ENCODE assay signal across 8 cellular contexts in the genomic region with DNA sequence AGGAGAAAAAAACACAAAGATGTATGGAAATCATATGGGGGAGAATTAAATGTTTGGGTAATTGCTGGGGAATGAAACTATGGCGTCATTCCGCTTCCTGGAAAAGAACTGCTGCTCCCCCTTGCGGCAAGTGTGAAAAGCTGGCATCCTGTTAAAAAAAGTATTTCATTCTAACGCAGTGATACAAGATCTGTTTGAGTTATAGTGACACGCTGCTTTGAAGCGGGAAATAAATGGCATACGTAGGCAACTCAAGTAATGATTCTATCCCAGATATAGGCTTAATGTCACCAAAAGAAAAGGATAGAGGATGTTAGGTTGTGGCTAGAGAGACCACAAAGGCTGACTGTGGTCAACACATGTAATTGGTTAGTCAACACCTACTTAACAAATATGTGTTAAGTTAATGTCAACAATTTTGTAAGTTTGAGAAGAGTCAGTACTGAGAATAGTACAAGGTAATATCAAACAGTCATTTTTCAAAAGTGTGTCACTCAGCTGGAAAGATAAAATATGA.
DNase-seq lines count a peak whose midpoint lies in the region; ATAC-seq and TF ChIP-seq lines count a peak whose summit lies in the region.

No MANE protein-coding gene starts in this region.

- peak; percentile 32 for ATAC-seq in CD4-positive, alpha-beta T cell (ENCODE audit: poor library complexity)
- ATAC-seq in GM21367 (IDR thresholded peaks at IDR 0.05; ENCODE audit: unreplicated experiment), result peak; percentile 65

- DNase-seq in CD4-positive, alpha-beta T cell, result peak in 9 of 10 experiments; percentile 2 to 41 (median 14)
- DNase-seq in M059J (ENCODE audit: low read depth), result peak; percentile 75
- DNase-seq in T-helper 2 cell, result peak in 4 of 5 experiments; percentile 5 to 55 (median 14)
- peak; percentile 80 to 82 for DNase-seq in cardiac fibroblast (ENCODE audit: low read depth in 2 of 2)
- DNase-seq in kidney tubule cell (ENCODE audit: low spot score), result peak; percentile 65
- DNase-seq in stimulated activated CD4-positive, alpha-beta T cell treated with anti-CD3 and anti-CD28 coated beads, Interleukin-4, amount 100 ng/mL, for 1 hour, result peak; percentile 32
- DNase-seq in NCI-H1436 (lab: John Stamatoyannopoulos, UW), result no peak

- H3K36me3 Mint-ChIP-seq in CD4-positive, alpha-beta T cell (ENCODE audit: low read depth), result no peaks in the 10 kb centered on the region

- peaks cover 20% of the 10 kb centered on the region for H3K27me3 Mint-ChIP-seq in CD4-positive, alpha-beta T cell

- peaks cover 7% of the 10 kb centered on the region for H3K4me1 Mint-ChIP-seq in CD4-positive, alpha-beta T cell (ENCODE audit: low read depth)

- no peak overlapping the region for H3K4me3 Mint-ChIP-seq in CD4-positive, alpha-beta T cell

- no peak overlapping the region for H3K4me3 ChIP-seq in cardiac fibroblast (replicated peaks in 1 of 2; ENCODE audit: low read depth in 2 of 2, low read length in 2 of 2)

- H3K27ac ChIP-seq in CD4-positive, alpha-beta T cell (ENCODE audit: low read depth, low read length), result no peak overlapping the region

- CTCF ChIA-PET in CD4-positive, alpha-beta T cell (lab: Charles Lee), result interaction anchor here (1.2 to 2.2 kb wide), 2 partner anchors 9 to 742 kb away, joined by 5 to 9 read pairs; no protein-coding TSS in a partner anchor

- H3K9me3 ChIP-seq in CD4-positive, alpha-beta T cell (ENCODE audit: control insufficient read depth, low read length), result no peaks in the 10 kb centered on the region

- H3K9me3 Mint-ChIP-seq in CD4-positive, alpha-beta T cell, result peaks cover under 1% of the 10 kb centered on the region

- no peak overlapping the region for H3K27ac Mint-ChIP-seq in CD4-positive, alpha-beta T cell

- H3K27me3 ChIP-seq in CD4-positive, alpha-beta T cell (ENCODE audit: control insufficient read depth, insufficient read depth, low read length), result no peaks in the 10 kb centered on the region

- TF ChIP-seq CTCF in CD4-positive, alpha-beta T cell (IDR thresholded peaks at IDR 0.05), result peak; percentile 69
- TF ChIP-seq CTCF in cardiac fibroblast (IDR thresholded peaks at IDR 0.05; ENCODE audit: low read depth, low read length), result peak; percentile 84

- intact Hi-C loops in CD4-positive, alpha-beta T cell (cut with DNase I, micrococcal nuclease), result loop anchor here (1.0 to 5.0 kb wide), 2 partner anchors 742 to 986 kb away; no protein-coding TSS in a partner anchor

- POLR2A ChIA-PET in CD4-positive, alpha-beta T cell (lab: Charles Lee), result interaction anchor here (0.8 kb wide), 1 partner anchor 45 kb away, joined by 3 read pairs; no protein-coding TSS in a partner anchor
